ENCODE assay signal across 23 cellular contexts in the genomic region with DNA sequence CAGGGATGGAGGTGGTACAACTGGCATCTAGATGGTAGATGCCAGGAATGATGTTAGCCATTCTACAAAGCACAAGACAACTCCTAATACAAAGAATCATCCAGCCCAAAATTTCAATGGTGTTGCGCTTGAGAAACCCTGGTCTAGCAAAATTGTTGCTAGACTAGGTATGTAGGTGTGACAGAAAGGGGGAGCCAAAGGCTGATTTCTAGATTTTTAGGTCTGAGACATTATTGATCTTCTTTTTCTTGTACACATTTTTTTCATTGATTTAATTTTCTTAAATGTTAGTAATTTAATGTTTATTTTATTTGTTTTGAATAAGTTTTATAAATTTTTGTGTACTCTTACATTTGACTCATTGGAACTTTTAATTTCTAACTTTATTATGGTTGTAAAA.
"Had no signal": no experiment of that assay in that cellular context is flagged by ENCODE, and none has a peak within 500 bp of the region (broad histone marks: within the 10 kb centered on the region; RNA-seq: fewer than 3 reads in every experiment).

No MANE protein-coding gene starts in this region.

- H3K79me2 ChIP-seq: parathyroid adenoma had no signal

- H3K4me3 ChIP-seq: ascending aorta, coronary artery, gastrocnemius medialis, lung, sigmoid colon, spleen, thoracic aorta, upper lobe of right lung had no signal

- H3K4me3 Mint-ChIP-seq: activated naive CD4-positive, alpha-beta T cell treated with anti-CD3 and anti-CD28 coated beads, Interleukin-2, amount 50 U/mL, for 24 hours; central memory CD8-positive, alpha-beta T cell; natural killer cell; stimulated activated naive B cell treated with anti-CD40 and anti-IgM and Interleukin-4, amounts not matched to agents 10 μg/mL and 1 μg/mL and 100 μg/mL, for 72 hours had no signal

- DNase-seq: activated CD4-positive, alpha-beta T cell treated with anti-CD3 and anti-CD28 coated beads, Interleukin-2, amount 50 U/mL, for 48 hours; activated gamma-delta T cell; erythroblast; gastrocnemius medialis; head of caudate nucleus; natural killer cell; sigmoid colon; spleen; stimulated activated CD4-positive, alpha-beta T cell treated with anti-CD3 and anti-CD28 coated beads, Interleukin-4, amount 100 ng/mL, for 4 hours; stimulated activated naive B cell treated with anti-CD40 and anti-IgM and Interleukin-4, amounts not matched to agents 10 μg/mL and 1 μg/mL and 100 μg/mL, for 72 hours; T1000; upper lobe of right lung had no signal

- H3K27ac ChIP-seq: ascending aorta, coronary artery, gastrocnemius medialis, neutrophil, parathyroid adenoma, sigmoid colon, spleen, thoracic aorta, upper lobe of right lung had no signal

- H3K27me3 ChIP-seq: ascending aorta, gastrocnemius medialis, neutrophil, sigmoid colon, spleen, upper lobe of right lung had no signal

- ATAC-seq: gastrocnemius medialis; left lobe of liver; natural killer cell; stimulated activated naive B cell treated with anti-CD40 and anti-IgM and Interleukin-4, amounts not matched to agents 10 μg/mL and 1 μg/mL and 100 μg/mL, for 72 hours; upper lobe of right lung had no signal

- H3K36me3 ChIP-seq: ascending aorta, gastrocnemius medialis, neutrophil, sigmoid colon, spleen, upper lobe of right lung had no signal

- H3K27me3 Mint-ChIP-seq: activated naive CD4-positive, alpha-beta T cell treated with anti-CD3 and anti-CD28 coated beads, Interleukin-2, amount 50 U/mL, for 24 hours; central memory CD8-positive, alpha-beta T cell; stimulated activated naive B cell treated with anti-CD40 and anti-IgM and Interleukin-4, amounts not matched to agents 10 μg/mL and 1 μg/mL and 100 μg/mL, for 72 hours had no signal

- H3K9ac ChIP-seq: parathyroid adenoma had no signal

- FAIRE-seq: endometrium, keratinocyte had no signal

- H3K9me3 ChIP-seq: gastrocnemius medialis, neutrophil, sigmoid colon, upper lobe of right lung had no signal

- H3K4me1 Mint-ChIP-seq: activated naive CD4-positive, alpha-beta T cell treated with anti-CD3 and anti-CD28 coated beads, Interleukin-2, amount 50 U/mL, for 24 hours; central memory CD8-positive, alpha-beta T cell; natural killer cell; stimulated activated naive B cell treated with anti-CD40 and anti-IgM and Interleukin-4, amounts not matched to agents 10 μg/mL and 1 μg/mL and 100 μg/mL, for 72 hours had no signal

- H2AFZ ChIP-seq: parathyroid adenoma had no signal

- H3K4me1 ChIP-seq: ascending aorta, gastrocnemius medialis, parathyroid adenoma, sigmoid colon, spleen, upper lobe of right lung had no signal

- H3K27ac Mint-ChIP-seq: activated naive CD4-positive, alpha-beta T cell treated with anti-CD3 and anti-CD28 coated beads, Interleukin-2, amount 50 U/mL, for 24 hours; natural killer cell; stimulated activated naive B cell treated with anti-CD40 and anti-IgM and Interleukin-4, amounts not matched to agents 10 μg/mL and 1 μg/mL and 100 μg/mL, for 72 hours had no signal
